In genomic region chr15:57654136-57654845, GRCh38 we compare ENCODE assay signal across 17 cellular contexts. TPM values are rescaled to one million over a fixed set of nuclear protein-coding genes. Genes with fewer than 3 reads are reported as not detected.
DNase-seq lines count a peak whose midpoint lies in the region; ATAC-seq, FAIRE-seq and TF ChIP-seq lines count a peak whose summit lies in the region.
"Had no signal": no experiment of that assay in that cellular context is flagged by ENCODE, and none has a peak within 500 bp of the region (broad histone marks: within the 10 kb centered on the region; RNA-seq: fewer than 3 reads in every experiment).

No MANE protein-coding gene starts in this region.

- peaks cover 10% of the 10 kb centered on the region for H3K4me1 ChIP-seq in RWPE2 (ENCODE audit: insufficient read depth, poor library complexity, severe bottlenecking)
- H3K4me1 ChIP-seq: SJSA1 had no signal

- no peak overlapping the region for H3K4me3 ChIP-seq in RWPE2 (ENCODE audit: severe bottlenecking)
- no peak overlapping the region for H3K4me3 ChIP-seq in foreskin fibroblast (ENCODE audit: low read depth in 1 of 2, low read length in 2 of 2)
- H3K4me3 ChIP-seq: SJSA1 had no signal

- 0 out of 2 replicates have a peak, but pooled peaks cover 8% of the 10 kb centered on the region for H3K36me3 ChIP-seq in RWPE2 (ENCODE audit: low read depth)
- H3K36me3 ChIP-seq: SJSA1 had no signal

- FAIRE-seq in GM19239 (lab: Jason Lieb, UNC): no peak

- TF ChIP-seq CTCF in RWPE2 (IDR thresholded peaks at IDR 0.05; ENCODE audit: poor library complexity, severe bottlenecking) (no peak), foreskin fibroblast (IDR thresholded peaks at IDR 0.05; ENCODE audit: low read depth, low read length) (no peak)

- ATAC-seq in RWPE2 (ENCODE audit: low read depth) (peak; percentile 67; the same call in 2 of the 3 replicates), HG02763 (IDR thresholded peaks at IDR 0.05; ENCODE audit: unreplicated experiment) (no peak), HG03571 (IDR thresholded peaks at IDR 0.05; ENCODE audit: unreplicated experiment) (no peak)
- ATAC-seq: activated CD8-positive, alpha-beta T cell treated with anti-CD3 and anti-CD28 coated beads, Interleukin-2, amount 10 ng/mL, durations not matched to agents 7 days and 5 days had no signal

- H3K27ac ChIP-seq in RWPE2 (ENCODE audit: poor library complexity, severe bottlenecking): no peak overlapping the region
- H3K27ac ChIP-seq: SJSA1 had no signal

- peak; percentile 44 for DNase-seq in DMS79 treated with DMSO at 0.1 percent for 48 hours (lab: John Stamatoyannopoulos, UW)
- no peak for DNase-seq in RWPE2 (ENCODE audit: low spot score)
- peak; percentile 76 to 90 for DNase-seq in foreskin fibroblast
- peak; percentile 95 for DNase-seq in renal cortical epithelial cell (ENCODE audit: low read depth)
- no peak for DNase-seq in GM19239 (ENCODE audit: insufficient read length, low spot score)
- no peak for DNase-seq in 8988T
- DNase-seq: activated CD8-positive, alpha-beta T cell treated with anti-CD3 and anti-CD28 coated beads, Interleukin-2, amount 10 ng/mL, durations not matched to agents 7 days and 5 days; activated gamma-delta T cell; CD4-positive, alpha-beta T cell; NCI-H1417 treated with DMSO at 0.1 percent for 48 hours; NCI-H748 treated with DMSO at 0.1 percent for 48 hours; posterior cingulate gyrus; stimulated activated CD4-positive, alpha-beta T cell treated with anti-CD3 and anti-CD28 coated beads, Interleukin-4, amount 100 ng/mL, for 4 hours; stimulated activated naive CD4-positive, alpha-beta T cell treated with Interleukin-2 at 50 U/mL for 16 hours had no signal

- no peaks in the 10 kb centered on the region for H3K9me3 ChIP-seq in RWPE2 (ENCODE audit: severe bottlenecking)
- H3K9me3 ChIP-seq: SJSA1 had no signal

- H3K27me3 ChIP-seq in RWPE2 (ENCODE audit: insufficient read depth, poor library complexity, severe bottlenecking): no peaks in the 10 kb centered on the region

RNA-seq across cellular contexts. Expression of gene POLR2M, which starts 52.2 kb away (rescaled TPM):
- 35.8 and 125 TPM in 2 replicates for total RNA-seq in renal cortical epithelial cell

Comparison
In these comparisons a context has a peak if more than half of its experiments do, and no peak if none do; other contexts are left out.
1. DNase-seq: peak in DMS79 treated with DMSO at 0.1 percent for 48 hours (single experiment), foreskin fibroblast (2 of 2) and renal cortical epithelial cell (single experiment); none in RWPE2 (single experiment), GM19239 (single experiment) and 8988T (single experiment).